25 cellular contexts compared by ENCODE assay signal in genomic region chr2:12862541-12862940, GRCh38.
"Had no signal": no experiment of that assay in that cellular context is flagged by ENCODE, and none has a peak within 500 bp of the region (broad histone marks: within the 10 kb centered on the region; RNA-seq: fewer than 3 reads in every experiment).

No MANE protein-coding gene starts in this region.

- H3K4me3 ChIP-seq: left lung, lower lobe of right lung, ovary, skin epidermis, stomach, testis, thyroid gland, transverse colon, upper lobe of left lung, vagina had no signal

- H3K27ac Mint-ChIP-seq: naive thymus-derived CD8-positive, alpha-beta T cell; progenitor cell of endocrine pancreas; stimulated activated naive B cell treated with anti-CD40 and anti-IgM and Interleukin-4, amounts not matched to agents 10 μg/mL and 1 μg/mL and 100 μg/mL, for 72 hours had no signal

- H3K27me3 ChIP-seq: left lung, ovary, stomach, testis, thyroid gland, transverse colon, upper lobe of left lung, vagina had no signal

- DNase-seq: kidney; left colon; left lung; lower lobe of right lung; mammary epithelial cell; mesenchymal stem cell; naive thymus-derived CD8-positive, alpha-beta T cell; ovary; retina; right cardiac atrium; stimulated activated CD4-positive, alpha-beta T cell treated with anti-CD3 and anti-CD28 coated beads, Interleukin-12 subunit alpha, Interleukin-12 subunit beta, amount 100 ng/mL, for 4 hours; stimulated activated CD4-positive, alpha-beta T cell treated with anti-CD3 and anti-CD28 coated beads, Interleukin-15, amount 100 ng/mL, for 24 hours; stimulated activated CD4-positive, alpha-beta T cell treated with anti-CD3 and anti-CD28 coated beads, Interleukin-2, amount 100 ng/mL, for 24 hours; stimulated activated CD4-positive, alpha-beta T cell treated with anti-CD3 and anti-CD28 coated beads, Interleukin-4, amount 100 ng/mL, for 1 hour; stimulated activated naive B cell treated with anti-CD40 and anti-IgM and Interleukin-4, amounts not matched to agents 10 μg/mL and 1 μg/mL and 100 μg/mL, for 72 hours; stimulated activated naive CD8-positive, alpha-beta T cell treated with anti-CD3 and anti-CD28 coated beads, Interleukin-15, Interleukin-2, amounts not matched to agents 100 U/mL and 50 U/mL, for 24 hours; stomach; testis; thyroid gland; transverse colon; upper lobe of left lung had no signal

- H3K27ac ChIP-seq: left lung, lower lobe of right lung, ovary, testis, thyroid gland, vagina had no signal

- H3K36me3 ChIP-seq: left lung, lower lobe of right lung, ovary, stomach, thyroid gland, transverse colon, upper lobe of left lung, vagina had no signal

- H3K4me3 Mint-ChIP-seq: naive thymus-derived CD8-positive, alpha-beta T cell; stimulated activated naive B cell treated with anti-CD40 and anti-IgM and Interleukin-4, amounts not matched to agents 10 μg/mL and 1 μg/mL and 100 μg/mL, for 72 hours had no signal

- H3K27me3 Mint-ChIP-seq: progenitor cell of endocrine pancreas had no signal

- H3K4me1 ChIP-seq: thyroid gland, vagina had no signal

- H3K9me3 ChIP-seq: ovary, testis, thyroid gland, vagina had no signal

- ATAC-seq: left colon; left lung; lower lobe of right lung; naive thymus-derived CD8-positive, alpha-beta T cell; right cardiac atrium; sciatic nerve; stimulated activated naive B cell treated with anti-CD40 and anti-IgM and Interleukin-4, amounts not matched to agents 10 μg/mL and 1 μg/mL and 100 μg/mL, for 72 hours; stimulated activated naive CD8-positive, alpha-beta T cell treated with anti-CD3 and anti-CD28 coated beads, Interleukin-15, Interleukin-2, amounts not matched to agents 100 U/mL and 50 U/mL, for 24 hours had no signal
